Comparison of ENCODE assay signal across 8 cellular contexts in genomic region chr4:139556071-139556734, GRCh38. TPM values are rescaled to one million over a fixed set of nuclear protein-coding genes. Genes with fewer than 3 reads are reported as not detected.
DNase-seq lines count a peak whose midpoint lies in the region; ATAC-seq and TF ChIP-seq lines count a peak whose summit lies in the region.

SETD7 (minus strand) TSS chr4:139556219; CDS start chr4:139556137, 82 bp downstream.

- no peaks in the 10 kb centered on the region for H3K9me3 Mint-ChIP-seq in activated CD4-positive, alpha-beta T cell treated with anti-CD3 and anti-CD28 coated beads for 36 hours (ENCODE audit: low read depth)

- TF ChIP-seq CTCF in GM13976 (IDR thresholded peaks at IDR 0.05; ENCODE audit: borderline replicate concordance, control extremely low read depth, extremely low read depth, insufficient read depth, missing control alignments): no peak

- peak; percentile 32 for ATAC-seq in HG03095 (IDR thresholded peaks at IDR 0.05; ENCODE audit: unreplicated experiment)
- peak; percentile 42 for ATAC-seq in activated CD4-positive, alpha-beta T cell treated with anti-CD3 and anti-CD28 coated beads for 36 hours
- ATAC-seq in GM19324 (IDR thresholded peaks at IDR 0.05; ENCODE audit: low FRiP score, unreplicated experiment): no peak

- POLR2A ChIA-PET in activated CD4-positive, alpha-beta T cell treated with anti-CD3 and anti-CD28 coated beads for 36 hours (lab: Charles Lee): interaction anchor here (0.6 to 1.5 kb wide), 3 partner anchors 20 to 255 kb away, joined by 3 to 9 read pairs (median 3); partner anchors contain the start of gene NAA15

- peaks cover 4% of the 10 kb centered on the region for H3K36me3 Mint-ChIP-seq in activated CD4-positive, alpha-beta T cell treated with anti-CD3 and anti-CD28 coated beads for 36 hours (ENCODE audit: low read depth)

- peak within 1 kb of the TSS; percentile 91 for H3K27ac Mint-ChIP-seq in activated CD4-positive, alpha-beta T cell treated with anti-CD3 and anti-CD28 coated beads for 36 hours

- peak within 1 kb of the TSS; percentile 96 for H3K4me3 Mint-ChIP-seq in activated CD4-positive, alpha-beta T cell treated with anti-CD3 and anti-CD28 coated beads for 36 hours

- in situ Hi-C loops in GM13976 (cut with MboI; ENCODE audit: low sequenced_read_pairs, unreplicated experiment): no loop called here

- intact Hi-C loops in activated CD4-positive, alpha-beta T cell treated with anti-CD3 and anti-CD28 coated beads for 36 hours (cut with DNase I, micrococcal nuclease): loop anchor here (1.0 to 10.0 kb wide), 12 partner anchors 101 to 1666 kb away; partner anchors contain the start of genes ELMOD2 (in 2 of the 2), NAA15 (in 1 of the 2), NOCT (in 1 of the 2) and SCOC (in 1 of the 2)

- H3K27me3 Mint-ChIP-seq in activated CD4-positive, alpha-beta T cell treated with anti-CD3 and anti-CD28 coated beads for 36 hours: no peaks in the 10 kb centered on the region

- H3K27ac ChIP-seq in cingulate gyrus (ENCODE audit: low read depth, low read length): peak within 1 kb of the TSS; percentile 92

- peak; percentile 73 for DNase-seq in GM13976 (ENCODE audit: low spot score)
- peak; percentile 41 for DNase-seq in NCI-H510A (lab: John Stamatoyannopoulos, UW)
- DNase-seq in activated CD4-positive, alpha-beta T cell treated with anti-CD3 and anti-CD28 coated beads for 36 hours: peak; percentile 83
- peak; percentile 86 for DNase-seq in kidney tubule cell (ENCODE audit: low spot score)
- peak; percentile 41 to 56 (median 45) for DNase-seq in stimulated activated CD4-positive, alpha-beta T cell treated with anti-CD3 and anti-CD28 coated beads, Interleukin-12 subunit alpha, Interleukin-12 subunit beta, amount 100 ng/mL, for 48 hours (ENCODE audit: low read depth in 2 of 3, low spot score in 1 of 3)

- peaks cover 55% of the 10 kb centered on the region for H3K4me1 Mint-ChIP-seq in activated CD4-positive, alpha-beta T cell treated with anti-CD3 and anti-CD28 coated beads for 36 hours

- CTCF ChIA-PET in activated CD4-positive, alpha-beta T cell treated with anti-CD3 and anti-CD28 coated beads for 36 hours (lab: Charles Lee): interaction anchor here (1.0 to 1.3 kb wide), 3 partner anchors 15 to 102 kb away, joined by 3 to 4 read pairs (median 3); no protein-coding TSS in a partner anchor

RNA-seq across cellular contexts. Expression of gene SETD7, which starts in this region (rescaled TPM):
- total RNA-seq in activated CD4-positive, alpha-beta T cell treated with anti-CD3 and anti-CD28 coated beads for 36 hours: 10 to 100 TPM; 12.4 to 12.5 TPM
